ENCODE assay signal across 1 cellular context in the genomic region with DNA sequence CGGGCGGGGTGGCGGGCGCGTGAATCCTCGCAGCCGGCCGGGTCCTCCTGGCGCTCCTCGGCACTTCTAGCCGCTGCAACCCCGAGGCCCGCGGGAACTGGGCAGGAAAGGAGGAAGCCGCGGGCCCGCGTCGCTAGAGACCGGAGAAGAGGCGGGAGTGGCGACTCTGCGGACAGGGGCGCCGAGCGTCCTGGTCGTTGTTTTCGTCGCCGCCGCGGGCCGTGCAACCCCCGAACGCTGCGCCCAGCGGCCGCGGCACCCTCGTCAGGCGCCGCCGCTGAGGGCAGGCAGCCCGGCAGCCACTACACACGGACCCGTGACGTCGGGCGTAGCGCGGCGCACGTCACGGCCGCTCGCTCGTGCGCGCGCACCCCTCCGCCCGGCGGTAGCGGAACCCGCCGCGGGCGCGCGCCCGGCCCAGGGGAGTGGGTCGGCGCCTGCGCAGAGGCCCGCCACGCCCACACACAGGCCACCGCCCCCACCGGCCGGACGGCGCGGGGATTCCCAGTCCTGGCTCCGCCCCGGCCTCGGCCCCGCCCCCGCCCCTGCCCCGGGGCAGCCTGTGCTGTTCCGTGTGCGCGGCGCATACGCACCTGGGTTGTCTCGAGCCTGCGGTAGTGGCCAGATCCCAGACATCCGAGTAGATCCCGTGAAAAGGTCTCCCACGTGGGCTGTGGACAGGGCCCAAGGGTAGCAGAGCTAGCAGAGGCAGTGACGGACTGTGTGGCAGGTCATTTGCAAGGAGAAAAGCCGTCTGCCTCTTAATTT.
TF ChIP-seq lines count a peak whose summit lies in the region.

A gene with protein sequence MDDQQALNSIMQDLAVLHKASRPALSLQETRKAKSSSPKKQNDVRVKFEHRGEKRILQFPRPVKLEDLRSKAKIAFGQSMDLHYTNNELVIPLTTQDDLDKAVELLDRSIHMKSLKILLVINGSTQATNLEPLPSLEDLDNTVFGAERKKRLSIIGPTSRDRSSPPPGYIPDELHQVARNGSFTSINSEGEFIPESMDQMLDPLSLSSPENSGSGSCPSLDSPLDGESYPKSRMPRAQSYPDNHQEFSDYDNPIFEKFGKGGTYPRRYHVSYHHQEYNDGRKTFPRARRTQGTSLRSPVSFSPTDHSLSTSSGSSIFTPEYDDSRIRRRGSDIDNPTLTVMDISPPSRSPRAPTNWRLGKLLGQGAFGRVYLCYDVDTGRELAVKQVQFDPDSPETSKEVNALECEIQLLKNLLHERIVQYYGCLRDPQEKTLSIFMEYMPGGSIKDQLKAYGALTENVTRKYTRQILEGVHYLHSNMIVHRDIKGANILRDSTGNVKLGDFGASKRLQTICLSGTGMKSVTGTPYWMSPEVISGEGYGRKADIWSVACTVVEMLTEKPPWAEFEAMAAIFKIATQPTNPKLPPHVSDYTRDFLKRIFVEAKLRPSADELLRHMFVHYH (minus strand): TSS at position 321 of the 768 bp plus-strand sequence. CDS start 44,846 bp downstream, outside the sequence.

TF ChIP-seq in HepG2, 621 proteins besides CTCF, POLR2A, EP300 and RAD21 (continues in another document):
- peak; percentile 43; the same call in 1 of the 2 replicates for TF ChIP-seq RELA (CRISPR knock-in tag; IDR thresholded peaks at IDR 0.05)
- TF ChIP-seq ZFAT (CRISPR knock-in tag; conservative IDR thresholded peaks at IDR 0.05): 0 out of 2 replicates have a peak, but pooled peaks have one; percentile 26
- 0 out of 2 replicates have a peak, but pooled peaks have one; percentile 31 for TF ChIP-seq ZNF563 (CRISPR knock-in tag; IDR thresholded peaks at IDR 0.05)
- TF ChIP-seq ZKSCAN8 (CRISPR knock-in tag; IDR thresholded peaks at IDR 0.05; ENCODE audit: borderline replicate concordance): no peak
- TF ChIP-seq HOXA5 (CRISPR knock-in tag; IDR thresholded peaks at IDR 0.05): peak; percentile 33; the same call in 1 of the 2 replicates
- no peak for TF ChIP-seq HNRNPH1 (optimal IDR thresholded peaks at IDR 0.05; ENCODE audit: low read depth, low read length)
- TF ChIP-seq, protein P1, sequence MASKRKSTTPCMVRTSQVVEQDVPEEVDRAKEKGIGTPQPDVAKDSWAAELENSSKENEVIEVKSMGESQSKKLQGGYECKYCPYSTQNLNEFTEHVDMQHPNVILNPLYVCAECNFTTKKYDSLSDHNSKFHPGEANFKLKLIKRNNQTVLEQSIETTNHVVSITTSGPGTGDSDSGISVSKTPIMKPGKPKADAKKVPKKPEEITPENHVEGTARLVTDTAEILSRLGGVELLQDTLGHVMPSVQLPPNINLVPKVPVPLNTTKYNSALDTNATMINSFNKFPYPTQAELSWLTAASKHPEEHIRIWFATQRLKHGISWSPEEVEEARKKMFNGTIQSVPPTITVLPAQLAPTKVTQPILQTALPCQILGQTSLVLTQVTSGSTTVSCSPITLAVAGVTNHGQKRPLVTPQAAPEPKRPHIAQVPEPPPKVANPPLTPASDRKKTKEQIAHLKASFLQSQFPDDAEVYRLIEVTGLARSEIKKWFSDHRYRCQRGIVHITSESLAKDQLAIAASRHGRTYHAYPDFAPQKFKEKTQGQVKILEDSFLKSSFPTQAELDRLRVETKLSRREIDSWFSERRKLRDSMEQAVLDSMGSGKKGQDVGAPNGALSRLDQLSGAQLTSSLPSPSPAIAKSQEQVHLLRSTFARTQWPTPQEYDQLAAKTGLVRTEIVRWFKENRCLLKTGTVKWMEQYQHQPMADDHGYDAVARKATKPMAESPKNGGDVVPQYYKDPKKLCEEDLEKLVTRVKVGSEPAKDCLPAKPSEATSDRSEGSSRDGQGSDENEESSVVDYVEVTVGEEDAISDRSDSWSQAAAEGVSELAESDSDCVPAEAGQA (IDR thresholded peaks at IDR 0.05; ENCODE audit: low read depth): peak; percentile 96
- TF ChIP-seq, protein P1 (CRISPR knock-in tag; IDR thresholded peaks at IDR 0.05; ENCODE audit: borderline replicate concordance): peak; percentile 41
- no peak for TF ChIP-seq KLF6 (CRISPR knock-in tag; IDR thresholded peaks at IDR 0.05)
- TF ChIP-seq ZBTB20 (CRISPR knock-in tag; IDR thresholded peaks at IDR 0.05; ENCODE audit: borderline replicate concordance, low read depth): no peak
- TF ChIP-seq, protein P2, sequence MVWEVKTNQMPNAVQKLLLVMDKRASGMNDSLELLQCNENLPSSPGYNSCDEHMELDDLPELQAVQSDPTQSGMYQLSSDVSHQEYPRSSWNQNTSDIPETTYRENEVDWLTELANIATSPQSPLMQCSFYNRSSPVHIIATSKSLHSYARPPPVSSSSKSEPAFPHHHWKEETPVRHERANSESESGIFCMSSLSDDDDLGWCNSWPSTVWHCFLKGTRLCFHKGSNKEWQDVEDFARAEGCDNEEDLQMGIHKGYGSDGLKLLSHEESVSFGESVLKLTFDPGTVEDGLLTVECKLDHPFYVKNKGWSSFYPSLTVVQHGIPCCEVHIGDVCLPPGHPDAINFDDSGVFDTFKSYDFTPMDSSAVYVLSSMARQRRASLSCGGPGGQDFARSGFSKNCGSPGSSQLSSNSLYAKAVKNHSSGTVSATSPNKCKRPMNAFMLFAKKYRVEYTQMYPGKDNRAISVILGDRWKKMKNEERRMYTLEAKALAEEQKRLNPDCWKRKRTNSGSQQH (CRISPR knock-in tag; IDR thresholded peaks at IDR 0.05; ENCODE audit: low read depth): 0 out of 2 replicates have a peak, but pooled peaks have one; percentile 14
- TF ChIP-seq ZNF644 (CRISPR knock-in tag; IDR thresholded peaks at IDR 0.05; ENCODE audit: low read depth): no peak
- TF ChIP-seq SP140L (CRISPR knock-in tag; IDR thresholded peaks at IDR 0.05; ENCODE audit: borderline replicate concordance): no peak
- TF ChIP-seq ZNF678 (CRISPR knock-in tag; IDR thresholded peaks at IDR 0.05): 0 out of 2 replicates have a peak, but pooled peaks have one; percentile 58
- TF ChIP-seq, protein P3, sequence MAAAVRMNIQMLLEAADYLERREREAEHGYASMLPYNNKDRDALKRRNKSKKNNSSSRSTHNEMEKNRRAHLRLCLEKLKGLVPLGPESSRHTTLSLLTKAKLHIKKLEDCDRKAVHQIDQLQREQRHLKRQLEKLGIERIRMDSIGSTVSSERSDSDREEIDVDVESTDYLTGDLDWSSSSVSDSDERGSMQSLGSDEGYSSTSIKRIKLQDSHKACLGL (CRISPR knock-in tag; IDR thresholded peaks at IDR 0.05): no peak
- TF ChIP-seq ZNF570 (CRISPR knock-in tag; IDR thresholded peaks at IDR 0.05; ENCODE audit: borderline replicate concordance): 0 out of 2 replicates have a peak, but pooled peaks have one; percentile 15
- no peak for TF ChIP-seq TEAD3 (CRISPR knock-in tag; optimal IDR thresholded peaks at IDR 0.05; ENCODE audit: borderline replicate concordance)
- no peak for TF ChIP-seq ZNF326 (CRISPR knock-in tag; IDR thresholded peaks at IDR 0.05; ENCODE audit: borderline replicate concordance)
- no peak for TF ChIP-seq ZNF34 (CRISPR knock-in tag; IDR thresholded peaks at IDR 0.05; ENCODE audit: borderline replicate concordance)
- TF ChIP-seq ZNF484 (CRISPR knock-in tag; IDR thresholded peaks at IDR 0.05; ENCODE audit: borderline replicate concordance, low read depth): no peak
- TF ChIP-seq, protein P4, sequence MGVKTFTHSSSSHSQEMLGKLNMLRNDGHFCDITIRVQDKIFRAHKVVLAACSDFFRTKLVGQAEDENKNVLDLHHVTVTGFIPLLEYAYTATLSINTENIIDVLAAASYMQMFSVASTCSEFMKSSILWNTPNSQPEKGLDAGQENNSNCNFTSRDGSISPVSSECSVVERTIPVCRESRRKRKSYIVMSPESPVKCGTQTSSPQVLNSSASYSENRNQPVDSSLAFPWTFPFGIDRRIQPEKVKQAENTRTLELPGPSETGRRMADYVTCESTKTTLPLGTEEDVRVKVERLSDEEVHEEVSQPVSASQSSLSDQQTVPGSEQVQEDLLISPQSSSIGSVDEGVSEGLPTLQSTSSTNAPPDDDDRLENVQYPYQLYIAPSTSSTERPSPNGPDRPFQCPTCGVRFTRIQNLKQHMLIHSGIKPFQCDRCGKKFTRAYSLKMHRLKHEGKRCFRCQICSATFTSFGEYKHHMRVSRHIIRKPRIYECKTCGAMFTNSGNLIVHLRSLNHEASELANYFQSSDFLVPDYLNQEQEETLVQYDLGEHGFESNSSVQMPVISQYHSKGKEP (CRISPR knock-in tag; IDR thresholded peaks at IDR 0.05): peak; percentile 81; the same call in 1 of the 2 replicates
- TF ChIP-seq ARNT2 (CRISPR knock-in tag; IDR thresholded peaks at IDR 0.05; ENCODE audit: low read depth): peak; percentile 76; the same call in 1 of the 2 replicates
- TF ChIP-seq MYC (CRISPR knock-in tag; IDR thresholded peaks at IDR 0.05; ENCODE audit: borderline replicate concordance): peak; percentile 74; the same call in 1 of the 2 replicates
- TF ChIP-seq SP4 (CRISPR knock-in tag; IDR thresholded peaks at IDR 0.05): peak; percentile 81; the same call in 1 of the 2 replicates
- no peak for TF ChIP-seq ZNF530 (CRISPR knock-in tag; IDR thresholded peaks at IDR 0.05; ENCODE audit: low read depth)
- TF ChIP-seq ZBTB7A (CRISPR knock-in tag; IDR thresholded peaks at IDR 0.05): peak; percentile 54; the same call in 1 of the 2 replicates
- TF ChIP-seq ZFP37 (CRISPR knock-in tag; IDR thresholded peaks at IDR 0.05; ENCODE audit: borderline replicate concordance): no peak
- peak; percentile 35; the same call in 1 of the 2 replicates for TF ChIP-seq ZNF83 (CRISPR knock-in tag; IDR thresholded peaks at IDR 0.05; ENCODE audit: borderline replicate concordance)
- TF ChIP-seq, protein P5, sequence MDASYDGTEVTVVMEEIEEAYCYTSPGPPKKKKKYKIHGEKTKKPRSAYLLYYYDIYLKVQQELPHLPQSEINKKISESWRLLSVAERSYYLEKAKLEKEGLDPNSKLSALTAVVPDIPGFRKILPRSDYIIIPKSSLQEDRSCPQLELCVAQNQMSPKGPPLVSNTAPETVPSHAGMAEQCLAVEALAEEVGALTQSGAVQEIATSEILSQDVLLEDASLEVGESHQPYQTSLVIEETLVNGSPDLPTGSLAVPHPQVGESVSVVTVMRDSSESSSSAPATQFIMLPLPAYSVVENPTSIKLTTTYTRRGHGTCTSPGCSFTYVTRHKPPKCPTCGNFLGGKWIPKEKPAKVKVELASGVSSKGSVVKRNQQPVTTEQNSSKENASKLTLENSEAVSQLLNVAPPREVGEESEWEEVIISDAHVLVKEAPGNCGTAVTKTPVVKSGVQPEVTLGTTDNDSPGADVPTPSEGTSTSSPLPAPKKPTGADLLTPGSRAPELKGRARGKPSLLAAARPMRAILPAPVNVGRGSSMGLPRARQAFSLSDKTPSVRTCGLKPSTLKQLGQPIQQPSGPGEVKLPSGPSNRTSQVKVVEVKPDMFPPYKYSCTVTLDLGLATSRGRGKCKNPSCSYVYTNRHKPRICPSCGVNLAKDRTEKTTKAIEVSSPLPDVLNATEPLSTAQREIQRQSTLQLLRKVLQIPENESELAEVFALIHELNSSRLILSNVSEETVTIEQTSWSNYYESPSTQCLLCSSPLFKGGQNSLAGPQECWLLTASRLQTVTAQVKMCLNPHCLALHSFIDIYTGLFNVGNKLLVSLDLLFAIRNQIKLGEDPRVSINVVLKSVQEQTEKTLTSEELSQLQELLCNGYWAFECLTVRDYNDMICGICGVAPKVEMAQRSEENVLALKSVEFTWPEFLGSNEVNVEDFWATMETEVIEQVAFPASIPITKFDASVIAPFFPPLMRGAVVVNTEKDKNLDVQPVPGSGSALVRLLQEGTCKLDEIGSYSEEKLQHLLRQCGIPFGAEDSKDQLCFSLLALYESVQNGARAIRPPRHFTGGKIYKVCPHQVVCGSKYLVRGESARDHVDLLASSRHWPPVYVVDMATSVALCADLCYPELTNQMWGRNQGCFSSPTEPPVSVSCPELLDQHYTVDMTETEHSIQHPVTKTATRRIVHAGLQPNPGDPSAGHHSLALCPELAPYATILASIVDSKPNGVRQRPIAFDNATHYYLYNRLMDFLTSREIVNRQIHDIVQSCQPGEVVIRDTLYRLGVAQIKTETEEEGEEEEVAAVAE (CRISPR knock-in tag; IDR thresholded peaks at IDR 0.05; ENCODE audit: borderline replicate concordance): 0 out of 2 replicates have a peak, but pooled peaks have one; percentile 21
- TF ChIP-seq, protein P6, sequence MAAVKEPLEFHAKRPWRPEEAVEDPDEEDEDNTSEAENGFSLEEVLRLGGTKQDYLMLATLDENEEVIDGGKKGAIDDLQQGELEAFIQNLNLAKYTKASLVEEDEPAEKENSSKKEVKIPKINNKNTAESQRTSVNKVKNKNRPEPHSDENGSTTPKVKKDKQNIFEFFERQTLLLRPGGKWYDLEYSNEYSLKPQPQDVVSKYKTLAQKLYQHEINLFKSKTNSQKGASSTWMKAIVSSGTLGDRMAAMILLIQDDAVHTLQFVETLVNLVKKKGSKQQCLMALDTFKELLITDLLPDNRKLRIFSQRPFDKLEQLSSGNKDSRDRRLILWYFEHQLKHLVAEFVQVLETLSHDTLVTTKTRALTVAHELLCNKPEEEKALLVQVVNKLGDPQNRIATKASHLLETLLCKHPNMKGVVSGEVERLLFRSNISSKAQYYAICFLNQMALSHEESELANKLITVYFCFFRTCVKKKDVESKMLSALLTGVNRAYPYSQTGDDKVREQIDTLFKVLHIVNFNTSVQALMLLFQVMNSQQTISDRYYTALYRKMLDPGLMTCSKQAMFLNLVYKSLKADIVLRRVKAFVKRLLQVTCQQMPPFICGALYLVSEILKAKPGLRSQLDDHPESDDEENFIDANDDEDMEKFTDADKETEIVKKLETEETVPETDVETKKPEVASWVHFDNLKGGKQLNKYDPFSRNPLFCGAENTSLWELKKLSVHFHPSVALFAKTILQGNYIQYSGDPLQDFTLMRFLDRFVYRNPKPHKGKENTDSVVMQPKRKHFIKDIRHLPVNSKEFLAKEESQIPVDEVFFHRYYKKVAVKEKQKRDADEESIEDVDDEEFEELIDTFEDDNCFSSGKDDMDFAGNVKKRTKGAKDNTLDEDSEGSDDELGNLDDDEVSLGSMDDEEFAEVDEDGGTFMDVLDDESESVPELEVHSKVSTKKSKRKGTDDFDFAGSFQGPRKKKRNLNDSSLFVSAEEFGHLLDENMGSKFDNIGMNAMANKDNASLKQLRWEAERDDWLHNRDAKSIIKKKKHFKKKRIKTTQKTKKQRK (IDR thresholded peaks at IDR 0.05; ENCODE audit: low read length): no peak
- TF ChIP-seq ONECUT2 (CRISPR knock-in tag; IDR thresholded peaks at IDR 0.05): no peak
